In genomic region chr1:209675567-209676154, GRCh38 we compare ENCODE assay signal across 8 cellular contexts. TPM values are rescaled to one million over a fixed set of nuclear protein-coding genes. Genes with fewer than 3 reads are reported as not detected.
DNase-seq lines count a peak whose midpoint lies in the region; ATAC-seq and TF ChIP-seq lines count a peak whose summit lies in the region.

No MANE protein-coding gene starts in this region.

- no peak overlapping the region for H3K27ac ChIP-seq in CD8-positive, alpha-beta T cell (ENCODE audit: low read depth, low read length)

- no peak for TF ChIP-seq CTCF in CD8-positive, alpha-beta T cell (IDR thresholded peaks at IDR 0.05)
- TF ChIP-seq CTCF in choroid plexus epithelial cell (conservative IDR thresholded peaks at IDR 0.05; ENCODE audit: low read depth, low read length): no peak

- H3K4me1 ChIP-seq in CD8-positive, alpha-beta T cell (ENCODE audit: insufficient read depth, low read length): peaks cover 18% of the 10 kb centered on the region

- H3K4me3 ChIP-seq in CD8-positive, alpha-beta T cell (ENCODE audit: low read depth, low read length): peak overlapping the region; percentile 46
- peak overlapping the region; percentile 61 for H3K4me3 ChIP-seq in choroid plexus epithelial cell (ENCODE audit: low read depth, low read length)

- H3K9me3 Mint-ChIP-seq in CD8-positive, alpha-beta T cell: no peaks in the 10 kb centered on the region
- peaks cover 3 to 7% of the 10 kb centered on the region in 2 donors for H3K9me3 Mint-ChIP-seq in stimulated activated naive B cell treated with anti-CD40 and anti-IgM and Interleukin-4, amounts not matched to agents 10 μg/mL and 1 μg/mL and 100 μg/mL, for 72 hours

- no peak for DNase-seq in CD8-positive, alpha-beta T cell
- DNase-seq in NCI-H2227 treated with DMSO at 0.1 percent for 48 hours (lab: John Stamatoyannopoulos, UW) (peak; percentile 46), choroid plexus epithelial cell (ENCODE audit: low read depth) (peak; percentile 47), kidney tubule cell (ENCODE audit: low spot score) (peak; percentile 40), NCI-H1048 (lab: John Stamatoyannopoulos, UW) (no peak)
- DNase-seq in stimulated activated naive B cell treated with anti-CD40 and anti-IgM and Interleukin-4, amounts not matched to agents 10 μg/mL and 1 μg/mL and 100 μg/mL, for 72 hours: no peak

- CTCF ChIA-PET in CD8-positive, alpha-beta T cell (lab: Charles Lee): interaction anchor here (0.8 kb wide), 1 partner anchor 15 kb away, joined by 5 read pairs; no protein-coding TSS in a partner anchor

- no peak overlapping the region for H3K27ac Mint-ChIP-seq in CD8-positive, alpha-beta T cell
- H3K27ac Mint-ChIP-seq in stimulated activated naive B cell treated with anti-CD40 and anti-IgM and Interleukin-4, amounts not matched to agents 10 μg/mL and 1 μg/mL and 100 μg/mL, for 72 hours: peak overlapping the region; percentile 42

- peak overlapping the region; percentile 74 for H3K4me3 Mint-ChIP-seq in CD8-positive, alpha-beta T cell
- H3K4me3 Mint-ChIP-seq in stimulated activated naive B cell treated with anti-CD40 and anti-IgM and Interleukin-4, amounts not matched to agents 10 μg/mL and 1 μg/mL and 100 μg/mL, for 72 hours: peak overlapping the region; percentile 62 to 70

- peaks cover 9% of the 10 kb centered on the region for H3K27me3 ChIP-seq in CD8-positive, alpha-beta T cell (ENCODE audit: insufficient read depth, low read length)

- no peaks in the 10 kb centered on the region for H3K36me3 Mint-ChIP-seq in CD8-positive, alpha-beta T cell
- no peaks in the 10 kb centered on the region for H3K36me3 Mint-ChIP-seq in stimulated activated naive B cell treated with anti-CD40 and anti-IgM and Interleukin-4, amounts not matched to agents 10 μg/mL and 1 μg/mL and 100 μg/mL, for 72 hours

- H3K4me1 Mint-ChIP-seq in CD8-positive, alpha-beta T cell (ENCODE audit: low read depth): peaks cover 28% of the 10 kb centered on the region
- H3K4me1 Mint-ChIP-seq in stimulated activated naive B cell treated with anti-CD40 and anti-IgM and Interleukin-4, amounts not matched to agents 10 μg/mL and 1 μg/mL and 100 μg/mL, for 72 hours: peaks cover 35 to 44% of the 10 kb centered on the region in 2 donors

- H3K36me3 ChIP-seq in CD8-positive, alpha-beta T cell (ENCODE audit: insufficient read depth, low read length): no peaks in the 10 kb centered on the region

- intact Hi-C loops in CD8-positive, alpha-beta T cell (cut with DNase I, micrococcal nuclease): no loop called here

- POLR2A ChIA-PET in CD8-positive, alpha-beta T cell (lab: Charles Lee): no interaction called here

- peaks cover 45% of the 10 kb centered on the region for H3K27me3 Mint-ChIP-seq in CD8-positive, alpha-beta T cell (ENCODE audit: low read depth)
- peaks cover 62 to 78% of the 10 kb centered on the region in 2 donors for H3K27me3 Mint-ChIP-seq in stimulated activated naive B cell treated with anti-CD40 and anti-IgM and Interleukin-4, amounts not matched to agents 10 μg/mL and 1 μg/mL and 100 μg/mL, for 72 hours

- no peak for ATAC-seq in CD8-positive, alpha-beta T cell
- ATAC-seq in stimulated activated naive B cell treated with anti-CD40 and anti-IgM and Interleukin-4, amounts not matched to agents 10 μg/mL and 1 μg/mL and 100 μg/mL, for 72 hours (replicated peaks): no peak
- ATAC-seq in HG03175 (IDR thresholded peaks at IDR 0.05; ENCODE audit: unreplicated experiment) (no peak), HG02840 (IDR thresholded peaks at IDR 0.05; ENCODE audit: low FRiP score, unreplicated experiment) (no peak)

- no peaks in the 10 kb centered on the region for H3K9me3 ChIP-seq in CD8-positive, alpha-beta T cell (ENCODE audit: low read length)

RNA-seq across cellular contexts. Expression of gene G0S2, which starts 0.4 kb away (rescaled TPM):
- 1 to 10 TPM; 1.4 to 1.5 TPM for total RNA-seq in CD8-positive, alpha-beta T cell

RNA-seq across cellular contexts. Expression of gene LAMB3, which starts 23.4 kb away (rescaled TPM):
- not detected for total RNA-seq in CD8-positive, alpha-beta T cell

RNA-seq across cellular contexts. Expression of gene HSD11B1, which starts 29.0 kb away (rescaled TPM):
- not detected for total RNA-seq in CD8-positive, alpha-beta T cell

Comparison
In these comparisons a context has a peak if more than half of its experiments do, and no peak if none do; other contexts are left out.
1. DNase-seq: peak in NCI-H2227 treated with DMSO at 0.1 percent for 48 hours (single experiment), choroid plexus epithelial cell (single experiment) and kidney tubule cell (single experiment); none in CD8-positive, alpha-beta T cell (0 of 7), stimulated activated naive B cell treated with anti-CD40 and anti-IgM and Interleukin-4, amounts not matched to agents 10 μg/mL and 1 μg/mL and 100 μg/mL, for 72 hours (single experiment) and NCI-H1048 (single experiment).